In genomic region chr6:29589423-29590048, GRCh38 we compare ENCODE assay signal across 9 cellular contexts. TPM values are rescaled to one million over a fixed set of nuclear protein-coding genes. Genes with fewer than 3 reads are reported as not detected.
DNase-seq lines count a peak whose midpoint lies in the region; ATAC-seq, FAIRE-seq and TF ChIP-seq lines count a peak whose summit lies in the region.
"Had no signal": no experiment of that assay in that cellular context is flagged by ENCODE, and none has a peak within 500 bp of the region (broad histone marks: within the 10 kb centered on the region; RNA-seq: fewer than 3 reads in every experiment).

No MANE protein-coding gene starts in this region.

- TF ChIP-seq POLR2A in GM12891 (IDR thresholded peaks at IDR 0.05; ENCODE audit: low read depth, low read length), result no peak

- TF ChIP-seq CTCF in AG04449 (IDR thresholded peaks at IDR 0.05; ENCODE audit: insufficient read depth, low read length, missing control alignments), result peak; percentile 83

- DNase-seq in AG04449 (ENCODE audit: low read depth, low spot score) (peak; percentile 5), GM12891 (ENCODE audit: insufficient read length, low spot score) (no peak), NCI-H2196 (lab: John Stamatoyannopoulos, UW; ENCODE audit: unreplicated experiment) (peak; percentile 51), dermis blood vessel endothelial cell (peak; percentile 74), memory B cell (ENCODE audit: low spot score in 2 of 2) (peak; percentile 62 to 64), NCI-H187 treated with DMSO at 0.1 percent for 48 hours (lab: John Stamatoyannopoulos, UW) (no peak)
- DNase-seq in activated CD4-positive, alpha-beta T cell treated with anti-CD3 and anti-CD28 coated beads for 48 hours, result peak; percentile 61
- DNase-seq in stimulated activated CD8-positive, alpha-beta memory T cell treated with anti-CD3 and anti-CD28 coated beads, Interleukin-7, amount 100 ng/mL, for 24 hours (ENCODE audit: low read depth), result peak; percentile 5

- peak; percentile 59 for ATAC-seq in memory B cell (ENCODE audit: low read depth)

- no peaks in the 10 kb centered on the region for H3K4me1 Mint-ChIP-seq in memory B cell

- POLR2A ChIA-PET in AG04449 (lab: Yijun Ruan, JAX), result no interaction called here

- H3K4me3 ChIP-seq in AG04449 (ENCODE audit: low read depth, low read length), result no peak overlapping the region

- FAIRE-seq in GM12891 (lab: Jason Lieb, UNC), result peak; percentile 85

- no peaks in the 10 kb centered on the region for H3K36me3 Mint-ChIP-seq in memory B cell

- no peaks in the 10 kb centered on the region for H3K9me3 Mint-ChIP-seq in memory B cell

- H3K27ac Mint-ChIP-seq in memory B cell, result no peak overlapping the region

- CTCF ChIA-PET in AG04449 (lab: Yijun Ruan, JAX), result interaction anchor here (0.6 to 1.8 kb wide), 15 partner anchors 9 to 1237 kb away, joined by 3 to 7 read pairs (median 3); no protein-coding TSS in a partner anchor

- peaks cover 21% of the 10 kb centered on the region for H3K27me3 Mint-ChIP-seq in memory B cell

- H3K4me3 Mint-ChIP-seq in memory B cell, result no peak overlapping the region

TF ChIP-seq in GM12891, 5 proteins besides CTCF, POLR2A, EP300 and RAD21:
- no peak for TF ChIP-seq POLR2AphosphoS5 (IDR thresholded peaks at IDR 0.05; ENCODE audit: low read depth, low read length)
- TF ChIP-seq TAF1 (IDR thresholded peaks at IDR 0.05; ENCODE audit: low read depth, low read length), result no peak
- no peak for TF ChIP-seq POU2F2 (IDR thresholded peaks at IDR 0.05; ENCODE audit: low read depth, low read length)
- no peak for TF ChIP-seq SPI1 (IDR thresholded peaks at IDR 0.05; ENCODE audit: low read depth, low read length)
- TF ChIP-seq PAX5 (IDR thresholded peaks at IDR 0.05; ENCODE audit: insufficient read depth, low read length, severe bottlenecking), result no peak

RNA-seq across cellular contexts. Expression of gene OR2H2, which starts 4.6 kb away (rescaled TPM):
- polyA plus RNA-seq in GM12891 (2012; ENCODE audit: low read depth, missing spikeins), result not detected
- not detected in 2 replicates for total RNA-seq in dermis blood vessel endothelial cell
- total RNA-seq: skeletal muscle tissue had no signal

RNA-seq across cellular contexts. Expression of gene UBD, which starts 30.0 kb away (rescaled TPM):
- 60.4 TPM for polyA plus RNA-seq in GM12891 (2012; ENCODE audit: low read depth, missing spikeins)
- 5.8 and 82.4 TPM in 2 replicates for total RNA-seq in dermis blood vessel endothelial cell

RNA-seq across cellular contexts. Expression of gene GABBR1, which starts 43.4 kb away (rescaled TPM):
- 3.2 TPM for polyA plus RNA-seq in GM12891 (2012; ENCODE audit: low read depth, missing spikeins)
- total RNA-seq in dermis blood vessel endothelial cell, result 1.0 and 5.4 TPM in 2 replicates

Comparison
In these comparisons a context has a peak if more than half of its experiments do, and no peak if none do; other contexts are left out.
1. DNase-seq: peak in AG04449 (single experiment), NCI-H2196 (single experiment), activated CD4-positive, alpha-beta T cell treated with anti-CD3 and anti-CD28 coated beads for 48 hours (single experiment), dermis blood vessel endothelial cell (single experiment), memory B cell (2 of 2) and stimulated activated CD8-positive, alpha-beta memory T cell treated with anti-CD3 and anti-CD28 coated beads, Interleukin-7, amount 100 ng/mL, for 24 hours (single experiment); none in GM12891 (single experiment) and NCI-H187 treated with DMSO at 0.1 percent for 48 hours (single experiment).